Comparison of ENCODE assay signal across 13 cellular contexts in genomic region chr19:38267780-38268430, GRCh38.
DNase-seq lines count a peak whose midpoint lies in the region; ATAC-seq and TF ChIP-seq lines count a peak whose summit lies in the region.
"Had no signal": no experiment of that assay in that cellular context is flagged by ENCODE, and none has a peak within 500 bp of the region (broad histone marks: within the 10 kb centered on the region; RNA-seq: fewer than 3 reads in every experiment).

No MANE protein-coding gene starts in this region.

- peak overlapping the region; percentile 93 for H3K27ac ChIP-seq in 22Rv1
- H3K27ac ChIP-seq: gastroesophageal sphincter, vagina had no signal

- peaks cover 82% of the 10 kb centered on the region for H3K36me3 Mint-ChIP-seq in dendritic cell treated with granulocyte-macrophage colony-stimulating factor and Interleukin-4, amounts not matched to agents 40 ng/mL and 50 ng/mL, for 4 days (ENCODE audit: low read depth)

- H3K4me3 Mint-ChIP-seq in dendritic cell treated with granulocyte-macrophage colony-stimulating factor and Interleukin-4, amounts not matched to agents 40 ng/mL and 50 ng/mL, for 4 days: peak overlapping the region; percentile 99
- H3K4me3 Mint-ChIP-seq: central memory CD8-positive, alpha-beta T cell had no signal

- H3K27me3 Mint-ChIP-seq in dendritic cell treated with granulocyte-macrophage colony-stimulating factor and Interleukin-4, amounts not matched to agents 40 ng/mL and 50 ng/mL, for 4 days: no peaks in the 10 kb centered on the region

- ATAC-seq in HG03354 (IDR thresholded peaks at IDR 0.05; ENCODE audit: poor library complexity, severe bottlenecking, unreplicated experiment) (no peak), HG02970 (IDR thresholded peaks at IDR 0.05; ENCODE audit: low FRiP score, unreplicated experiment) (no peak)
- ATAC-seq: gastroesophageal sphincter had no signal

- peaks cover 78% of the 10 kb centered on the region for H3K79me2 ChIP-seq in Loucy (ENCODE audit: insufficient read depth, low read length)

- DNase-seq in globus pallidus (ENCODE audit: low spot score): no peak
- no peak for DNase-seq in hippocampal formation (lab: John Stamatoyannopoulos, UW)
- DNase-seq: NCI-H510A; stimulated activated CD4-positive, alpha-beta T cell treated with anti-CD3 and anti-CD28 coated beads, Interleukin-4, amount 100 ng/mL, for 4 hours had no signal

- H4K20me1 ChIP-seq in Loucy (ENCODE audit: insufficient read depth, low read length, poor library complexity, severe bottlenecking): peaks cover 46% of the 10 kb centered on the region

- H3K36me3 ChIP-seq in Loucy (ENCODE audit: insufficient read depth, low read length) (no peaks in the 10 kb centered on the region), mucosa of stomach (ENCODE audit: control insufficient read depth, insufficient read depth, low read length) (no peaks in the 10 kb centered on the region)
- H3K36me3 ChIP-seq: gastroesophageal sphincter, vagina had no signal

- H3K4me1 ChIP-seq in Loucy (ENCODE audit: insufficient read depth, low read length, poor library complexity, severe bottlenecking) (peaks cover 59% of the 10 kb centered on the region), mucosa of stomach (ENCODE audit: control insufficient read depth, insufficient read depth, low read length) (peaks cover 64% of the 10 kb centered on the region)

- H3K4me1 Mint-ChIP-seq in dendritic cell treated with granulocyte-macrophage colony-stimulating factor and Interleukin-4, amounts not matched to agents 40 ng/mL and 50 ng/mL, for 4 days (ENCODE audit: low read depth): peaks cover 82% of the 10 kb centered on the region

- H3K9me2 ChIP-seq in Loucy (replicated peaks; ENCODE audit: low read depth, low read length): no peaks in the 10 kb centered on the region

- H3K4me3 ChIP-seq in Loucy (ENCODE audit: low read length, poor library complexity, severe bottlenecking) (peak overlapping the region; percentile 88), mucosa of stomach (ENCODE audit: low read length) (no peak overlapping the region)
- H3K4me3 ChIP-seq: gastroesophageal sphincter had no signal

- intact Hi-C loops in dendritic cell treated with granulocyte-macrophage colony-stimulating factor and Interleukin-4, amounts not matched to agents 40 ng/mL and 50 ng/mL, for 4 days (cut with micrococcal nuclease): no loop called here

- peaks cover 11% of the 10 kb centered on the region for H3F3A ChIP-seq in Loucy (ENCODE audit: low read depth)

- no peaks in the 10 kb centered on the region for H3K9me3 Mint-ChIP-seq in dendritic cell treated with granulocyte-macrophage colony-stimulating factor and Interleukin-4, amounts not matched to agents 40 ng/mL and 50 ng/mL, for 4 days
- H3K9me3 Mint-ChIP-seq: central memory CD8-positive, alpha-beta T cell had no signal

- peak overlapping the region; percentile 99 for H3K4me2 ChIP-seq in Loucy (ENCODE audit: low read depth, low read length, poor library complexity, severe bottlenecking)

- H3K27me3 ChIP-seq in Loucy (ENCODE audit: insufficient read depth, low read length, poor library complexity, severe bottlenecking) (no peaks in the 10 kb centered on the region), mucosa of stomach (ENCODE audit: control insufficient read depth, insufficient read depth, low read length) (no peaks in the 10 kb centered on the region)
- H3K27me3 ChIP-seq: vagina had no signal

- H3K9me3 ChIP-seq in Loucy (ENCODE audit: insufficient read depth, low read depth, low read length): no peaks in the 10 kb centered on the region
- H3K9me3 ChIP-seq in mucosa of stomach (ENCODE audit: control insufficient read depth, low read length): no peaks in the 10 kb centered on the region
- H3K9me3 ChIP-seq: gastroesophageal sphincter, vagina had no signal

- peak overlapping the region; percentile 98 for H3K9ac ChIP-seq in Loucy (ENCODE audit: low read depth, low read length, poor library complexity, severe bottlenecking)
- peak overlapping the region; percentile 51 for H3K9ac ChIP-seq in mucosa of stomach (ENCODE audit: low read length)

- peak overlapping the region; percentile 98 for H3K27ac Mint-ChIP-seq in dendritic cell treated with granulocyte-macrophage colony-stimulating factor and Interleukin-4, amounts not matched to agents 40 ng/mL and 50 ng/mL, for 4 days

- H2AFZ ChIP-seq in Loucy (ENCODE audit: low read length): no peak overlapping the region

- no peak for TF ChIP-seq CTCF in 22Rv1 (IDR thresholded peaks at IDR 0.05)
- no peak for TF ChIP-seq CTCF in Loucy (conservative IDR thresholded peaks at IDR 0.05; ENCODE audit: low read length)
